In the genomic region with DNA sequence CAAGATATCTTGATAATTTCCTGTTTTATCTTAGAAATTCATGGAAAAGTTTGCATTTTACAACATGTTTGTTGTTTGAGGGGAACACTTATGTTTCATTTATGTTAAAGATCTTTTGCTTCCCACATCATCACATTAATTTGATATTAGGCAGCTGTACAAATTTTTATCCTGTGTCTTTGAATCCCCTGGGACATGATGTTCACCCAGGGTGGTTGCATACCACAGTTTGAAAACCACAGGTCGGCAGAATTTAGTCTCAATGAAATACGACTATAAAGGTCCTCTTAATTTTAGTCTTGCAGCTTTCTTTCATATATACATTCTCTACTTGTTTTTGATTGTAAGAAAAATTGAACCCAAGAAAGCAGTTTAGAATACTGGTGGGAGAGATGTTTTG, we compare ENCODE assay signal across 15 cellular contexts. TPM values are rescaled to one million over a fixed set of nuclear protein-coding genes. Genes with fewer than 3 reads are reported as not detected.
A peak's percentile ranks its signal among the peaks of the same experiment; 100 is the strongest.
DNase-seq lines count a peak whose midpoint lies in the region; ATAC-seq and TF ChIP-seq lines count a peak whose summit lies in the region.
"Had no signal": no experiment of that assay in that cellular context is flagged by ENCODE, and none has a peak within 500 bp of the region (broad histone marks: within the 10 kb centered on the region; RNA-seq: fewer than 3 reads in every experiment).

No MANE protein-coding gene starts in this region.

- H3K9me2 ChIP-seq in GM23248 (ENCODE audit: insufficient read depth) = no peaks in the 10 kb centered on the region

- TF ChIP-seq POLR2A in gastrocnemius medialis (IDR thresholded peaks at IDR 0.05) = no peak

- in situ Hi-C loops in mammary epithelial cell (cut with MboI; ENCODE audit: low sequenced_read_pairs in 2 of 2) = no loop called here
- in situ Hi-C loops in gastrocnemius medialis (cut with MboI; ENCODE audit: low sequenced_read_pairs in 4 of 4) = loop anchor here in 1 of 4 donors (25.0 kb wide), 1 partner anchor 343 kb away; the partner anchor contains the start of gene ISCA1
- in situ Hi-C loops in GM23248 (cut with MboI) = no loop called here

- 34% methylated on average over 2 of the region's 2 CpGs for WGBS in mammary epithelial cell (ENCODE audit: low coverage, missing lambda C conversion rate)
- WGBS in GM23248 (ENCODE audit: low coverage in 1 of 2, low lambda C conversion rate in 2 of 2, missing lambda C conversion rate in 2 of 2), 2 experiments = 73 to 82% methylated on average over 2 of the region's 2 CpGs

- no peaks in the 10 kb centered on the region for H3K27me3 Mint-ChIP-seq in MCF 10A (ENCODE audit: insufficient read depth, unreplicated experiment)
- H3K27me3 Mint-ChIP-seq in WTC11 (ENCODE audit: low read depth) = no peaks in the 10 kb centered on the region
- no peaks in the 10 kb centered on the region for H3K27me3 Mint-ChIP-seq in neural crest cell (ENCODE audit: low read depth)
- H3K27me3 Mint-ChIP-seq: CD4-positive, alpha-beta T cell had no signal

- DNase-seq in mammary epithelial cell = no peak
- DNase-seq in MCF 10A (ENCODE audit: unreplicated experiment) = no peak
- no peak for DNase-seq in WTC11 (ENCODE audit: low spot score)
- no peak for DNase-seq in neural crest cell (ENCODE audit: low read depth, low spot score)
- no peak for DNase-seq in gastrocnemius medialis
- DNase-seq in stimulated activated CD4-positive, alpha-beta T cell treated with anti-CD3 and anti-CD28 coated beads, Interleukin-4, amount 100 ng/mL, for 1 hour = no peak
- no peak for DNase-seq in GM23248
- DNase-seq: CD4-positive, alpha-beta T cell; GF-D8; KG1; NCI-H1417; NCI-H2029 treated with DMSO at 0.1 percent for 48 hours; NCI-H510A; SIG-M5 had no signal

- no peak for TF ChIP-seq CTCF in mammary epithelial cell (conservative IDR thresholded peaks at IDR 0.05 in 1 of 2, IDR thresholded peaks at IDR 0.05 in 1 of 2; ENCODE audit: extremely low read depth in 1 of 2, insufficient read depth in 1 of 2, low read depth in 1 of 2, low read length in 2 of 2)
- TF ChIP-seq CTCF in MCF 10A (IDR thresholded peaks at IDR 0.05; ENCODE audit: unreplicated experiment) = no peak
- TF ChIP-seq CTCF in WTC11 (IDR thresholded peaks at IDR 0.05) = no peak
- TF ChIP-seq CTCF in neural crest cell (conservative IDR thresholded peaks at IDR 0.05) = no peak
- TF ChIP-seq CTCF in gastrocnemius medialis (IDR thresholded peaks at IDR 0.05 in 4 of 5, conservative IDR thresholded peaks at IDR 0.05 in 1 of 5) = no peak

- peaks cover 45% of the 10 kb centered on the region for H3K36me3 Mint-ChIP-seq in MCF 10A (ENCODE audit: insufficient read depth, unreplicated experiment)
- H3K36me3 Mint-ChIP-seq in WTC11 = peaks cover 25% of the 10 kb centered on the region
- H3K36me3 Mint-ChIP-seq in neural crest cell (ENCODE audit: low read depth) = peaks cover 8% of the 10 kb centered on the region

- H3K27ac ChIP-seq in mammary epithelial cell (ENCODE audit: insufficient read depth, low read depth, low read length) (no peak overlapping the region), gastrocnemius medialis (peak overlapping the region in 2 of 4 donors; percentile 29 to 96), GM23248 (no peak overlapping the region)

- H3F3A ChIP-seq in GM23248 (ENCODE audit: insufficient read depth) = no peaks in the 10 kb centered on the region

- POLR2A ChIA-PET in MCF 10A (lab: Yijun Ruan, JAX) (no interaction called here), WTC11 (lab: Charles Lee) (no interaction called here)

- H3K9ac ChIP-seq in mammary epithelial cell (ENCODE audit: insufficient read depth, low read length) = no peak overlapping the region
- no peak overlapping the region for H3K9ac ChIP-seq in GM23248

- H3K79me2 ChIP-seq in mammary epithelial cell (ENCODE audit: insufficient read depth, low read length) (peaks cover 86% of the 10 kb centered on the region), GM23248 (ENCODE audit: insufficient read depth) (peaks cover 86% of the 10 kb centered on the region)

- H3K9me3 Mint-ChIP-seq in MCF 10A (ENCODE audit: unreplicated experiment) (peaks cover 6% of the 10 kb centered on the region), WTC11 (no peaks in the 10 kb centered on the region), neural crest cell (peaks cover 3% of the 10 kb centered on the region)
- H3K9me3 Mint-ChIP-seq: CD4-positive, alpha-beta T cell had no signal

- CTCF ChIA-PET in mammary epithelial cell (lab: Charles Lee; ENCODE audit: low non-redundant PET) (no interaction called here), MCF 10A (lab: Yijun Ruan, JAX) (interaction anchor here (0.6 kb wide), 2 partner anchors 7 to 296 kb away, joined by 3 to 6 read pairs; no protein-coding TSS in a partner anchor), WTC11 (lab: Charles Lee) (no interaction called here)

- ATAC-seq in WTC11 (no peak), GM21723 (IDR thresholded peaks at IDR 0.05; ENCODE audit: unreplicated experiment) (no peak), gastrocnemius medialis (no peak)

- no peak overlapping the region for H3K4me3 Mint-ChIP-seq in MCF 10A (ENCODE audit: unreplicated experiment)
- no peak overlapping the region for H3K4me3 Mint-ChIP-seq in WTC11
- H3K4me3 Mint-ChIP-seq in neural crest cell = peak overlapping the region; percentile 20
- H3K4me3 Mint-ChIP-seq: CD4-positive, alpha-beta T cell had no signal

- H2AFZ ChIP-seq in mammary epithelial cell (ENCODE audit: low read depth, low read length) (no peak overlapping the region), GM23248 (no peak overlapping the region)

- no peaks in the 10 kb centered on the region for H3K9me3 ChIP-seq in mammary epithelial cell (replicated peaks; ENCODE audit: insufficient read depth, low read length)
- no peaks in the 10 kb centered on the region for H3K9me3 ChIP-seq in gastrocnemius medialis
- H3K9me3 ChIP-seq in GM23248 (ENCODE audit: low read depth) = no peaks in the 10 kb centered on the region

- H3K27ac Mint-ChIP-seq in MCF 10A (ENCODE audit: low read depth, unreplicated experiment) (no peak overlapping the region), WTC11 (0 out of 2 replicates have a peak overlapping the region, but pooled peaks have one; percentile 29), neural crest cell (ENCODE audit: unreplicated experiment) (no peak overlapping the region)
- H3K27ac Mint-ChIP-seq: CD4-positive, alpha-beta T cell had no signal

- H3K36me3 ChIP-seq in mammary epithelial cell (ENCODE audit: insufficient read depth, low read length) = peaks cover 14% of the 10 kb centered on the region
- H3K36me3 ChIP-seq in gastrocnemius medialis = peaks cover 0 to 17% of the 10 kb centered on the region in 2 donors
- H3K36me3 ChIP-seq in GM23248 (ENCODE audit: low read depth) = peaks cover 42% of the 10 kb centered on the region

- H3K4me1 Mint-ChIP-seq in MCF 10A (ENCODE audit: insufficient read depth, unreplicated experiment) (peaks cover 13% of the 10 kb centered on the region), WTC11 (peaks cover 8% of the 10 kb centered on the region; the same call in 1 of the 2 replicates), neural crest cell (peaks cover 15% of the 10 kb centered on the region)

- H3K27me3 ChIP-seq in mammary epithelial cell (ENCODE audit: insufficient read depth, low read length) (no peaks in the 10 kb centered on the region), gastrocnemius medialis (no peaks in the 10 kb centered on the region), GM23248 (replicated peaks; ENCODE audit: insufficient read depth) (no peaks in the 10 kb centered on the region)

- H4K20me1 ChIP-seq in mammary epithelial cell (ENCODE audit: insufficient read depth, low read length) (no peaks in the 10 kb centered on the region), GM23248 (ENCODE audit: insufficient read depth) (no peaks in the 10 kb centered on the region)

- dilution Hi-C loops in mammary epithelial cell (cut with HindIII; ENCODE audit: low sequenced_read_pairs) = no loop called here

- intact Hi-C loops in mammary epithelial cell (cut with micrococcal nuclease) (loop anchor here (5.0 to 10.0 kb wide), 2 partner anchors 202 to 340 kb away; partner anchors contain the start of genes AGTPBP1 and ISCA1), MCF 10A (cut with micrococcal nuclease) (no loop called here), gastrocnemius medialis (cut with DNase I; ENCODE audit: low total_unique reads) (loop anchor here (5.0 to 10.0 kb wide), 4 partner anchors 137 to 1970 kb away; partner anchors contain the start of genes CTSL and TUT7)

- H3K4me2 ChIP-seq in mammary epithelial cell (ENCODE audit: insufficient read depth, low read depth, low read length) = peak overlapping the region; percentile 31
- no peak overlapping the region for H3K4me2 ChIP-seq in GM23248 (ENCODE audit: unreplicated experiment)

- BruUV-seq in mammary epithelial cell (replicated peaks; lab: Mats Ljungman, UMichigan) (no TSS peak), MCF 10A (replicated peaks; lab: Mats Ljungman, UMichigan) (no TSS peak)

- H3K4me3 ChIP-seq in mammary epithelial cell (replicated peaks in 1 of 3; ENCODE audit: insufficient read depth in 1 of 3, low read depth in 2 of 3, low read length in 3 of 3) (no peak overlapping the region), gastrocnemius medialis (no peak overlapping the region), GM23248 (no peak overlapping the region)

- peaks cover 8% of the 10 kb centered on the region for H3K4me1 ChIP-seq in mammary epithelial cell (ENCODE audit: insufficient read depth, low read length)
- H3K4me1 ChIP-seq in gastrocnemius medialis = peaks cover 59% of the 10 kb centered on the region in 2 donors
- peaks cover 18% of the 10 kb centered on the region for H3K4me1 ChIP-seq in GM23248 (ENCODE audit: insufficient read depth)

TF ChIP-seq in WTC11, 78 proteins besides CTCF, POLR2A, EP300 and RAD21 (continues in another document):
- TF ChIP-seq, protein P1, sequence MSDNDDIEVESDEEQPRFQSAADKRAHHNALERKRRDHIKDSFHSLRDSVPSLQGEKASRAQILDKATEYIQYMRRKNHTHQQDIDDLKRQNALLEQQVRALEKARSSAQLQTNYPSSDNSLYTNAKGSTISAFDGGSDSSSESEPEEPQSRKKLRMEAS (CRISPR knock-in tag; IDR thresholded peaks at IDR 0.05) = no peak

RNA-seq across cellular contexts. Expression of gene NAA35, which starts 3.7 kb away (rescaled TPM):
- total RNA-seq in mammary epithelial cell = 10 to 100 TPM; 37.7 to 38.0 TPM
- 21.1 TPM for polyA plus RNA-seq in mammary epithelial cell
- 17.8 TPM for polyA minus RNA-seq in mammary epithelial cell
- 36.2 and 37.6 TPM in 2 replicates for total RNA-seq in MCF 10A (2022)
- total RNA-seq in WTC11 (2021) = 30.9 to 34.7 TPM (median 31.0 TPM) in 3 replicates
- total RNA-seq in neural crest cell = 35.3 and 35.8 TPM in 2 replicates
- total RNA-seq in gastrocnemius medialis = 10 to 100 TPM; 22.7 to 26.9 (median 24.5) TPM
- total RNA-seq in GM23248 (2014; rRNA removed; shearing (Covaris generic)) = 18.5 and 19.7 TPM in 2 replicates
- 21.5 and 22.0 TPM in 2 replicates for polyA plus RNA-seq in GM23248 (2016; fragmentation: Nextera tagmentation; extraction: Ambion mirVana)
